Comparison of ENCODE assay signal across 13 cellular contexts in genomic region chr3:138456961-138457862, GRCh38. TPM values are rescaled to one million over a fixed set of nuclear protein-coding genes. Genes with fewer than 3 reads are reported as not detected.
DNase-seq lines count a peak whose midpoint lies in the region; ATAC-seq and TF ChIP-seq lines count a peak whose summit lies in the region.
"Had no signal": no experiment of that assay in that cellular context is flagged by ENCODE, and none has a peak within 500 bp of the region (broad histone marks: within the 10 kb centered on the region; RNA-seq: fewer than 3 reads in every experiment).

No MANE protein-coding gene starts in this region.

- H3K27me3 Mint-ChIP-seq in activated CD8-positive, alpha-beta memory T cell treated with anti-CD3 and anti-CD28 coated beads, Interleukin-2, amount 10 ng/mL, durations not matched to agents 7 days and 5 days = no peaks in the 10 kb centered on the region

- no peak for TF ChIP-seq POLR2A in suprapubic skin (IDR thresholded peaks at IDR 0.05)

- CTCF ChIA-PET in activated CD8-positive, alpha-beta memory T cell treated with anti-CD3 and anti-CD28 coated beads, Interleukin-2, amount 10 ng/mL, durations not matched to agents 7 days and 5 days (lab: Charles Lee) = no interaction called here

- H3K9me3 Mint-ChIP-seq in activated CD8-positive, alpha-beta memory T cell treated with anti-CD3 and anti-CD28 coated beads, Interleukin-2, amount 10 ng/mL, durations not matched to agents 7 days and 5 days (ENCODE audit: low read depth) = no peaks in the 10 kb centered on the region

- no peaks in the 10 kb centered on the region for H3K36me3 Mint-ChIP-seq in activated CD8-positive, alpha-beta memory T cell treated with anti-CD3 and anti-CD28 coated beads, Interleukin-2, amount 10 ng/mL, durations not matched to agents 7 days and 5 days

- peak; percentile 38 for DNase-seq in activated CD8-positive, alpha-beta memory T cell treated with anti-CD3 and anti-CD28 coated beads for 24 hours
- DNase-seq in activated CD8-positive, alpha-beta memory T cell treated with anti-CD3 and anti-CD28 coated beads, Interleukin-2, amount 10 ng/mL, durations not matched to agents 7 days and 5 days = no peak
- DNase-seq in SJCRH30 (peak; percentile 26 to 36), left lobe of liver (ENCODE audit: low spot score) (peak; percentile 28), suprapubic skin (ENCODE audit: low spot score in 2 of 2) (peak; percentile 34 to 55), DMS153 (lab: John Stamatoyannopoulos, UW) (no peak), SKM-1 treated with dmso at 0.1 percent for 144 hours (lab: John Stamatoyannopoulos, UW; ENCODE audit: unreplicated experiment) (no peak)
- DNase-seq: C1 segment of cervical spinal cord, NCI-H69 had no signal

- H3K4me3 ChIP-seq in SJCRH30 = no peak overlapping the region
- no peak overlapping the region for H3K4me3 ChIP-seq in suprapubic skin
- H3K4me3 ChIP-seq: GM12878 had no signal

- 74% methylated on average over 13 of the region's 13 CpGs for WGBS in suprapubic skin

- H3K27me3 ChIP-seq in SJCRH30 (no peaks in the 10 kb centered on the region), suprapubic skin (no peaks in the 10 kb centered on the region)

- no peak overlapping the region for H3K27ac ChIP-seq in SJCRH30
- H3K27ac ChIP-seq in suprapubic skin = no peak overlapping the region

- TF ChIP-seq EP300 in suprapubic skin (IDR thresholded peaks at IDR 0.05) = no peak

- H3K27ac Mint-ChIP-seq in activated CD8-positive, alpha-beta memory T cell treated with anti-CD3 and anti-CD28 coated beads, Interleukin-2, amount 10 ng/mL, durations not matched to agents 7 days and 5 days = no peak overlapping the region

- H3K9me3 ChIP-seq in SJCRH30 (replicated peaks) (no peaks in the 10 kb centered on the region), suprapubic skin (no peaks in the 10 kb centered on the region)

- H3K4me3 Mint-ChIP-seq in activated CD8-positive, alpha-beta memory T cell treated with anti-CD3 and anti-CD28 coated beads, Interleukin-2, amount 10 ng/mL, durations not matched to agents 7 days and 5 days = no peak overlapping the region

- H3K36me3 ChIP-seq in SJCRH30 = no peaks in the 10 kb centered on the region
- H3K36me3 ChIP-seq in suprapubic skin = no peaks in the 10 kb centered on the region

- ATAC-seq in activated CD8-positive, alpha-beta memory T cell treated with anti-CD3 and anti-CD28 coated beads, Interleukin-2, amount 10 ng/mL, durations not matched to agents 7 days and 5 days = no peak
- ATAC-seq in left lobe of liver (no peak), GM18517 (IDR thresholded peaks at IDR 0.05; ENCODE audit: unreplicated experiment) (no peak)
- ATAC-seq: GM12878, HCT116 had no signal

- TF ChIP-seq CTCF in suprapubic skin (IDR thresholded peaks at IDR 0.05) = no peak

- peaks cover 10% of the 10 kb centered on the region for H3K4me1 Mint-ChIP-seq in activated CD8-positive, alpha-beta memory T cell treated with anti-CD3 and anti-CD28 coated beads, Interleukin-2, amount 10 ng/mL, durations not matched to agents 7 days and 5 days

- peaks cover 28% of the 10 kb centered on the region for H3K4me1 ChIP-seq in SJCRH30
- peaks cover 8% of the 10 kb centered on the region for H3K4me1 ChIP-seq in suprapubic skin

RNA-seq across cellular contexts. Expression of gene ESYT3, which starts 22.8 kb away (rescaled TPM):
- under 1 TPM; 0.23 to 0.26 TPM for total RNA-seq in activated CD8-positive, alpha-beta memory T cell treated with anti-CD3 and anti-CD28 coated beads, Interleukin-2, amount 10 ng/mL, durations not matched to agents 7 days and 5 days
- total RNA-seq in SJCRH30 (2014; rRNA removed; shearing (Covaris generic)) = 0.56 and 0.69 TPM in 2 replicates
- 0.20 TPM for total RNA-seq in left lobe of liver
- 10 to 100 TPM; 28.9 to 39.0 (median 33.5) TPM for total RNA-seq in suprapubic skin
- total RNA-seq: GM12878, HT-29 had no signal

Comparison
In these comparisons a context has a peak if more than half of its experiments do, and no peak if none do; other contexts are left out.
1. DNase-seq: peak in activated CD8-positive, alpha-beta memory T cell treated with anti-CD3 and anti-CD28 coated beads for 24 hours (single experiment), SJCRH30 (2 of 2), left lobe of liver (single experiment) and suprapubic skin (2 of 2); none in activated CD8-positive, alpha-beta memory T cell treated with anti-CD3 and anti-CD28 coated beads, Interleukin-2, amount 10 ng/mL, durations not matched to agents 7 days and 5 days (single experiment), DMS153 (single experiment) and SKM-1 treated with dmso at 0.1 percent for 144 hours (single experiment).
2. RNA of gene ESYT3, which starts 22.8 kb away (total RNA-seq): 28.9 to 39.0 TPM in suprapubic skin; 0.56 to 0.69 TPM in SJCRH30, 0.23 to 0.26 TPM in activated CD8-positive, alpha-beta memory T cell treated with anti-CD3 and anti-CD28 coated beads, Interleukin-2, amount 10 ng/mL, durations not matched to agents 7 days and 5 days and 0.20 TPM in left lobe of liver (single experiment); every median in the first group is over 10 times any median in the second.